ENCODE assay signal across 8 cellular contexts in genomic region chr6:99905209-99906106, GRCh38.
DNase-seq lines count a peak whose midpoint lies in the region; ATAC-seq, FAIRE-seq and TF ChIP-seq lines count a peak whose summit lies in the region.

No MANE protein-coding gene starts in this region.

- intact Hi-C loops in CD4-positive, alpha-beta memory T cell (cut with micrococcal nuclease) = loop anchor here (1.0 kb wide), 1 partner anchor 438 kb away; no protein-coding TSS in a partner anchor

- no peaks in the 10 kb centered on the region for H3K27me3 ChIP-seq in CD4-positive, alpha-beta memory T cell (ENCODE audit: insufficient read depth, low read length)

- H3K4me1 ChIP-seq in CD4-positive, alpha-beta memory T cell (ENCODE audit: insufficient read depth, low read length) = no peaks in the 10 kb centered on the region

- TF ChIP-seq CTCF in VCaP (conservative IDR thresholded peaks at IDR 0.05) = peak; percentile 86

- no peak overlapping the region for H3K4me3 Mint-ChIP-seq in CD4-positive, alpha-beta memory T cell

- no peak for FAIRE-seq in urothelium cell line (lab: Jason Lieb, UNC)

- H3K27ac ChIP-seq in CD4-positive, alpha-beta memory T cell (ENCODE audit: low read depth, low read length) = no peak overlapping the region
- no peak overlapping the region for H3K27ac ChIP-seq in VCaP

- peaks cover 0 to under 1% (median 0%) of the 10 kb centered on the region in 8 donors for H3K9me3 Mint-ChIP-seq in CD4-positive, alpha-beta memory T cell

- H3K9me3 ChIP-seq in CD4-positive, alpha-beta memory T cell (ENCODE audit: control insufficient read depth in 1 of 2, low read length in 2 of 2) = no peaks in the 10 kb centered on the region

- H3K27ac Mint-ChIP-seq in CD4-positive, alpha-beta memory T cell = no peak overlapping the region

- peak in 3 of 5 donors; percentile 5 to 14 (median 10) for DNase-seq in CD4-positive, alpha-beta memory T cell
- DNase-seq in NCI-H2029 (lab: John Stamatoyannopoulos, UW) = peak; percentile 41
- DNase-seq in iPS DF 19.7 (ENCODE audit: low read depth, low spot score) = peak; percentile 28
- DNase-seq in urothelium cell line (ENCODE audit: low spot score) = peak; percentile 38

- POLR2A ChIA-PET in CD4-positive, alpha-beta memory T cell (lab: Charles Lee; ENCODE audit: partially characterized antibody) = no interaction called here

- CTCF ChIA-PET in CD4-positive, alpha-beta memory T cell (lab: Charles Lee; ENCODE audit: partially characterized antibody) = interaction anchor here (1.0 to 2.8 kb wide), 2 partner anchors 37 to 437 kb away, joined by 3 to 12 read pairs; no protein-coding TSS in a partner anchor

- ATAC-seq in GM19025 (IDR thresholded peaks at IDR 0.05; ENCODE audit: low read depth, unreplicated experiment) (peak; percentile 81), HG03064 (IDR thresholded peaks at IDR 0.05; ENCODE audit: low read depth, unreplicated experiment) (peak; percentile 90), HG03196 (IDR thresholded peaks at IDR 0.05; ENCODE audit: unreplicated experiment) (no peak)

- no peaks in the 10 kb centered on the region for H3K36me3 ChIP-seq in CD4-positive, alpha-beta memory T cell (ENCODE audit: insufficient read depth, low read length)

- no peak overlapping the region for H3K4me3 ChIP-seq in CD4-positive, alpha-beta memory T cell (ENCODE audit: low read length in 2 of 2)

- H3K27me3 Mint-ChIP-seq in CD4-positive, alpha-beta memory T cell = peaks cover 2 to 6% of the 10 kb centered on the region in 2 donors

- H3K4me1 Mint-ChIP-seq in CD4-positive, alpha-beta memory T cell = no peaks in the 10 kb centered on the region

- no peaks in the 10 kb centered on the region for H3K36me3 Mint-ChIP-seq in CD4-positive, alpha-beta memory T cell
